ENCODE assay signal across 13 cellular contexts in genomic region chr5:150532996-150533395, GRCh38.
"Had no signal": no experiment of that assay in that cellular context is flagged by ENCODE, and none has a peak within 500 bp of the region (broad histone marks: within the 10 kb centered on the region; RNA-seq: fewer than 3 reads in every experiment).

No MANE protein-coding gene starts in this region.

- H3K36me3 Mint-ChIP-seq: activated CD4-positive, alpha-beta memory T cell treated with anti-CD3 and anti-CD28 coated beads for 36 hours; natural killer cell treated with Interleukin-12 subunit alpha and Interleukin-12 subunit beta and Interleukin-15 and Interleukin-18, amount 100 ng/mL, for 72 hours had no signal

- H3K9me3 ChIP-seq: body of pancreas had no signal

- H3K27ac ChIP-seq: body of pancreas had no signal

- H3K4me3 Mint-ChIP-seq: activated CD4-positive, alpha-beta memory T cell treated with anti-CD3 and anti-CD28 coated beads for 36 hours; activated CD4-positive, alpha-beta T cell treated with anti-CD3 and anti-CD28 coated beads for 36 hours; activated naive CD4-positive, alpha-beta T cell treated with anti-CD3 and anti-CD28 coated beads, Interleukin-2, amount 50 U/mL, for 24 hours; natural killer cell treated with Interleukin-12 subunit alpha and Interleukin-12 subunit beta and Interleukin-15 and Interleukin-18, amount 100 ng/mL, for 72 hours; stimulated activated memory B cell treated with anti-CD40 and anti-IgM and Interleukin-4, amounts not matched to agents 10 μg/mL and 1 μg/mL and 100 μg/mL, for 72 hours; type B pancreatic cell had no signal

- H3K4me3 ChIP-seq: body of pancreas, coronary artery had no signal

- DNase-seq: activated CD4-positive, alpha-beta memory T cell treated with anti-CD3 and anti-CD28 coated beads for 36 hours; activated CD4-positive, alpha-beta T cell treated with anti-CD3 and anti-CD28 coated beads for 36 hours; activated effector memory CD4-positive, alpha-beta T cell treated with anti-CD3 and anti-CD28 coated beads, Interleukin-2, amount 50 U/mL, for 16 hours; activated T-cell treated with anti-CD3 and anti-CD28 coated beads, Interleukin-2, amount 50 U/mL, for 48 hours; body of pancreas; central memory CD4-positive, alpha-beta T cell; effector CD8-positive, alpha-beta T cell; T-helper 2 cell had no signal

- H3K27ac Mint-ChIP-seq: activated CD4-positive, alpha-beta memory T cell treated with anti-CD3 and anti-CD28 coated beads for 36 hours; activated CD4-positive, alpha-beta T cell treated with anti-CD3 and anti-CD28 coated beads for 36 hours; activated naive CD4-positive, alpha-beta T cell treated with anti-CD3 and anti-CD28 coated beads, Interleukin-2, amount 50 U/mL, for 24 hours; natural killer cell treated with Interleukin-12 subunit alpha and Interleukin-12 subunit beta and Interleukin-15 and Interleukin-18, amount 100 ng/mL, for 72 hours; stimulated activated memory B cell treated with anti-CD40 and anti-IgM and Interleukin-4, amounts not matched to agents 10 μg/mL and 1 μg/mL and 100 μg/mL, for 72 hours; type B pancreatic cell had no signal

- H3K9me3 Mint-ChIP-seq: activated CD4-positive, alpha-beta memory T cell treated with anti-CD3 and anti-CD28 coated beads for 36 hours; activated naive CD4-positive, alpha-beta T cell treated with anti-CD3 and anti-CD28 coated beads, Interleukin-2, amount 50 U/mL, for 24 hours; natural killer cell treated with Interleukin-12 subunit alpha and Interleukin-12 subunit beta and Interleukin-15 and Interleukin-18, amount 100 ng/mL, for 72 hours; stimulated activated memory B cell treated with anti-CD40 and anti-IgM and Interleukin-4, amounts not matched to agents 10 μg/mL and 1 μg/mL and 100 μg/mL, for 72 hours; type B pancreatic cell had no signal

- H3K27me3 ChIP-seq: body of pancreas had no signal

- H3K27me3 Mint-ChIP-seq: activated CD4-positive, alpha-beta memory T cell treated with anti-CD3 and anti-CD28 coated beads for 36 hours; activated CD4-positive, alpha-beta T cell treated with anti-CD3 and anti-CD28 coated beads for 36 hours; activated naive CD4-positive, alpha-beta T cell treated with anti-CD3 and anti-CD28 coated beads, Interleukin-2, amount 50 U/mL, for 24 hours; natural killer cell treated with Interleukin-12 subunit alpha and Interleukin-12 subunit beta and Interleukin-15 and Interleukin-18, amount 100 ng/mL, for 72 hours; stimulated activated memory B cell treated with anti-CD40 and anti-IgM and Interleukin-4, amounts not matched to agents 10 μg/mL and 1 μg/mL and 100 μg/mL, for 72 hours; type B pancreatic cell had no signal

- ATAC-seq: activated CD4-positive, alpha-beta T cell treated with anti-CD3 and anti-CD28 coated beads for 36 hours; body of pancreas; natural killer cell treated with Interleukin-12 subunit alpha and Interleukin-12 subunit beta and Interleukin-15 and Interleukin-18, amount 100 ng/mL, for 72 hours; stimulated activated memory B cell treated with anti-CD40 and anti-IgM and Interleukin-4, amounts not matched to agents 10 μg/mL and 1 μg/mL and 100 μg/mL, for 72 hours had no signal

- H3K4me1 Mint-ChIP-seq: activated CD4-positive, alpha-beta T cell treated with anti-CD3 and anti-CD28 coated beads for 36 hours; activated naive CD4-positive, alpha-beta T cell treated with anti-CD3 and anti-CD28 coated beads, Interleukin-2, amount 50 U/mL, for 24 hours; stimulated activated memory B cell treated with anti-CD40 and anti-IgM and Interleukin-4, amounts not matched to agents 10 μg/mL and 1 μg/mL and 100 μg/mL, for 72 hours had no signal
